Comparison of ENCODE assay signal across 8 cellular contexts in the genomic region with DNA sequence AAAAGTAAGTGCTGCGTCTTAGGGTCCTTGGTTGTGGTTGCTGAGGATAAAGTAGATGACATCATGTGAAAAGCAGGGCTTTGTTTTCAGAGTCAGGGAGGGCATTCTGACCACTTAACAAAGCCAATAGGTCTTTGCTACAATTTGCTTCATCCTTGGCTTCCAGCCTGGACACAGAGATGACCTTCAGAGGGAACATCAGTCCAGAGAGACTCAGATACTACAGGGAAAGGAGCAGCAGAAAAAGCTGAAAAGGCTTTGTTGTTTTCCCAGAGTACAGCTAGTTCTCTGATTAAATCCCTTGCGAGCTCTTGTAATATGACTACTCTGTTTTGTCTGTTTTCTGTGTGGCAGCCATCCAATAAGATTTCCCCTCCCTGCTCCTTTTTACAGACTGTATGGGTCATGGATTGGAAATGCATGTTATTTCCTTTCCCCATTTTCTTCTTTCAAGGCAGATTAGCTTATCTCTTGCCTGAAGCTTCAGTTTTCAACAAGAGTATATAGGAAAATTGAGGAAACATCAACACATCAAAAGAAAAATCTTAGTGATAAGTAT. TPM values are rescaled to one million over a fixed set of nuclear protein-coding genes. Genes with fewer than 3 reads are reported as not detected.
DNase-seq lines count a peak whose midpoint lies in the region; ATAC-seq and TF ChIP-seq lines count a peak whose summit lies in the region.

No MANE protein-coding gene starts in this region.

- in situ Hi-C loops in gastrocnemius medialis (cut with MboI; ENCODE audit: low sequenced_read_pairs in 4 of 4): no loop called here

- no peaks in the 10 kb centered on the region for H3K4me1 Mint-ChIP-seq in effector memory CD8-positive, alpha-beta T cell (ENCODE audit: low read depth in 2 of 2)

- H3K36me3 ChIP-seq in ascending aorta (peaks cover 55 to 75% of the 10 kb centered on the region in 2 donors), hepatocyte (replicated peaks; ENCODE audit: insufficient read depth, low read depth) (no peaks in the 10 kb centered on the region), gastrocnemius medialis (peaks cover 0 to 78% of the 10 kb centered on the region in 2 donors)

- H3K4me1 ChIP-seq in ascending aorta (peaks cover 14 to 23% of the 10 kb centered on the region in 2 donors), hepatocyte (ENCODE audit: insufficient read depth) (no peaks in the 10 kb centered on the region), gastrocnemius medialis (peaks cover 5 to 13% of the 10 kb centered on the region in 2 donors)

- no peaks in the 10 kb centered on the region for H3K9me2 ChIP-seq in hepatocyte (replicated peaks; ENCODE audit: insufficient read depth)

- WGBS in hepatocyte (ENCODE audit: low lambda C conversion rate, missing lambda C conversion rate): 57% methylated on average over 2 of the region's 2 CpGs

- peak; percentile 96 to 97 for ATAC-seq in gastrocnemius medialis
- no peak for ATAC-seq in GM18511 (IDR thresholded peaks at IDR 0.05; ENCODE audit: unreplicated experiment)
- no peak for ATAC-seq in HG02970 (IDR thresholded peaks at IDR 0.05; ENCODE audit: low FRiP score, unreplicated experiment)
- no peak for ATAC-seq in effector memory CD8-positive, alpha-beta T cell (replicated peaks)

- intact Hi-C loops in ascending aorta (cut with DNase I) (loop anchor here (5.0 kb wide), 1 partner anchor 48 kb away; no protein-coding TSS in a partner anchor), gastrocnemius medialis (cut with DNase I; ENCODE audit: low total_unique reads) (no loop called here)

- no peaks in the 10 kb centered on the region for H3K79me2 ChIP-seq in hepatocyte

- H3K27me3 ChIP-seq in ascending aorta: no peaks in the 10 kb centered on the region
- no peaks in the 10 kb centered on the region for H3K27me3 ChIP-seq in hepatocyte
- no peaks in the 10 kb centered on the region for H3K27me3 ChIP-seq in gastrocnemius medialis

- H2AFZ ChIP-seq in hepatocyte: no peak overlapping the region

- TF ChIP-seq POLR2A in gastrocnemius medialis (IDR thresholded peaks at IDR 0.05): peak in 1 of 2 donors; percentile 21

- H3K27ac ChIP-seq in ascending aorta: peak overlapping the region; percentile 79 to 84
- peak overlapping the region; percentile 62 for H3K27ac ChIP-seq in hepatocyte
- peak overlapping the region; percentile 58 to 75 (median 66) for H3K27ac ChIP-seq in gastrocnemius medialis

- DNase-seq in HFF-Myc (ENCODE audit: extremely low read depth, low read depth) (peak; percentile 77), ascending aorta (ENCODE audit: low spot score in 2 of 2) (peak; percentile 29 to 81), hepatocyte (ENCODE audit: low spot score) (peak; percentile 70), gastrocnemius medialis (peak; percentile 69 to 81), NCI-H1105 (lab: John Stamatoyannopoulos, UW) (no peak)
- DNase-seq in effector memory CD8-positive, alpha-beta T cell: no peak

- H3K4me3 Mint-ChIP-seq in effector memory CD8-positive, alpha-beta T cell: no peak overlapping the region

- H3K4me3 ChIP-seq in HFF-Myc (replicated peaks; ENCODE audit: low read depth, low read length) (no peak overlapping the region), ascending aorta (peak overlapping the region in 1 of 2 donors; percentile 15), hepatocyte (no peak overlapping the region), gastrocnemius medialis (no peak overlapping the region)

- no peaks in the 10 kb centered on the region for H4K20me1 ChIP-seq in hepatocyte (ENCODE audit: insufficient read depth, poor library complexity, severe bottlenecking)

- H3K9me3 Mint-ChIP-seq in effector memory CD8-positive, alpha-beta T cell: no peaks in the 10 kb centered on the region

- TF ChIP-seq CTCF in HFF-Myc (IDR thresholded peaks at IDR 0.05; ENCODE audit: low read depth, low read length, missing control alignments) (no peak), ascending aorta (IDR thresholded peaks at IDR 0.05) (no peak), hepatocyte (IDR thresholded peaks at IDR 0.05; ENCODE audit: poor library complexity) (no peak), gastrocnemius medialis (IDR thresholded peaks at IDR 0.05 in 4 of 5, conservative IDR thresholded peaks at IDR 0.05 in 1 of 5) (no peak)

- H3K27me3 Mint-ChIP-seq in effector memory CD8-positive, alpha-beta T cell: no peaks in the 10 kb centered on the region

- H3K27ac Mint-ChIP-seq in effector memory CD8-positive, alpha-beta T cell: no peak overlapping the region

- H3K9me3 ChIP-seq in ascending aorta (no peaks in the 10 kb centered on the region), hepatocyte (ENCODE audit: low read depth) (no peaks in the 10 kb centered on the region), gastrocnemius medialis (no peaks in the 10 kb centered on the region)

- peak overlapping the region; percentile 29 for H3K4me2 ChIP-seq in hepatocyte

- peaks cover 88% of the 10 kb centered on the region for H3K36me3 Mint-ChIP-seq in effector memory CD8-positive, alpha-beta T cell (ENCODE audit: insufficient read depth)

RNA-seq across cellular contexts. Expression of a gene that starts 31.9 kb away (rescaled TPM):
- total RNA-seq in ascending aorta (208 TPM), hepatocyte (60.8 and 89.6 TPM in 2 replicates), gastrocnemius medialis (10 to 100 TPM; 33.4 to 76.0 (median 67.0) TPM)
- 50.9 and 54.9 TPM in 2 replicates for polyA plus RNA-seq in hepatocyte

RNA-seq across cellular contexts. Expression of a gene that starts 32.2 kb away (rescaled TPM):
- not detected for total RNA-seq in ascending aorta
- 4.5 and 6.5 TPM in 2 replicates for total RNA-seq in hepatocyte
- polyA plus RNA-seq in hepatocyte: 3.7 and 4.4 TPM in 2 replicates
- 1 to 10 TPM; 1.2 to 6.9 (median 3.3) TPM for total RNA-seq in gastrocnemius medialis

RNA-seq across cellular contexts. Expression of a gene that starts 51.2 kb away (rescaled TPM):
- total RNA-seq in ascending aorta: 104 TPM
- 19.6 and 23.4 TPM in 2 replicates for total RNA-seq in hepatocyte
- polyA plus RNA-seq in hepatocyte: 56.0 and 62.8 TPM in 2 replicates
- total RNA-seq in gastrocnemius medialis: 10 to 100 TPM; 11.1 to 34.8 (median 24.6) TPM

RNA-seq across cellular contexts. Expression of a gene that starts 51.6 kb away (rescaled TPM):
- total RNA-seq in ascending aorta: 9.7 TPM
- total RNA-seq in hepatocyte: 7.8 and 10.4 TPM in 2 replicates
- polyA plus RNA-seq in hepatocyte: 10.7 and 13.6 TPM in 2 replicates
- 10 to 100 TPM; 17.7 to 25.2 (median 19.3) TPM for total RNA-seq in gastrocnemius medialis

RNA-seq across cellular contexts. Expression of a gene that starts 55.4 kb away (rescaled TPM):
- total RNA-seq in ascending aorta (12.1 TPM), hepatocyte (19.1 and 31.2 TPM in 2 replicates), gastrocnemius medialis (10 to 100 TPM; 17.3 to 24.3 (median 20.7) TPM)
- polyA plus RNA-seq in hepatocyte: 7.2 and 8.3 TPM in 2 replicates

Comparison
In these comparisons a context has a peak if more than half of its experiments do, and no peak if none do; other contexts are left out.
1. DNase-seq: peak in HFF-Myc (single experiment), ascending aorta (2 of 2), hepatocyte (single experiment) and gastrocnemius medialis (2 of 2); none in NCI-H1105 (single experiment) and effector memory CD8-positive, alpha-beta T cell (0 of 3).
2. ATAC-seq: peak in gastrocnemius medialis (2 of 2); none in GM18511 (single experiment), HG02970 (single experiment) and effector memory CD8-positive, alpha-beta T cell (single experiment).
3. Peak in every context shown above with its lines, with median percentiles within 50 percentile points of each other: H3K27ac ChIP-seq.